11 cellular contexts compared by ENCODE assay signal in the genomic region with DNA sequence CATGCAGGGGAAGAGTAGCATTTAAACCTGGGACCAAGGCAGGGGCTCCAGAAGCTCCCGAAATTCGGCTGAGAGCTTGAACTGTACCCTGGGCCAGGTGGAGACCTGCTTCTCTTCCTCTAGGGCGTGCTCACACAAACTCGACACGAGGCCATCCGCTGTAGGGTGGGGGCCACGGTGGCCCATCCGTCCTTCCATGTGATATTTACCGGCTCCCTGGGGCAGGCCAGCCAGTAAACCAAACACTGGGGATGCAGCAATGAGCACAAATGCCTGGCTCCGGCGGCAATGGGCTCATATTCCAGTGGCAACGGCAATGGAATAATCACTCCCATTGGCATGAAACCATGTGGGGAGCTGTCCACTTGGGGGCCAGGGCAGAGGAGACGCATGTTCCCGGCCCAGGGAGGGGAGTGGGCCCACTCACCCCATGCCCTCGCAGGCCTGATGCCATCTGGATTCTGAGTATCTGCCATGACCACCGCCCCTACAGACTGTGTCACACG. TPM values are rescaled to one million over a fixed set of nuclear protein-coding genes. Genes with fewer than 3 reads are reported as not detected.
DNase-seq lines count a peak whose midpoint lies in the region; ATAC-seq, FAIRE-seq and TF ChIP-seq lines count a peak whose summit lies in the region.
"Had no signal": no experiment of that assay in that cellular context is flagged by ENCODE, and none has a peak within 500 bp of the region (broad histone marks: within the 10 kb centered on the region; RNA-seq: fewer than 3 reads in every experiment).

No MANE protein-coding gene starts in this region.

- ATAC-seq in T-helper 17 cell, result no peak
- no peak for ATAC-seq in naive thymus-derived CD4-positive, alpha-beta T cell
- ATAC-seq: SK-N-SH treated with all-trans-retinoic acid at 6 μM for 48 hours had no signal

- H3K27ac ChIP-seq in endodermal cell (ENCODE audit: low read depth, low read length), result peak overlapping the region; percentile 89
- H3K27ac ChIP-seq in naive thymus-derived CD4-positive, alpha-beta T cell (ENCODE audit: low read depth, low read length), result peak overlapping the region; percentile 47
- H3K27ac ChIP-seq in tibial nerve, result peak overlapping the region; percentile 57 to 92 (median 78)

- H3K36me3 ChIP-seq in endodermal cell (ENCODE audit: control insufficient read depth, insufficient read depth, low read length), result peaks cover 5% of the 10 kb centered on the region
- peaks cover 0 to 65% (median 0%) of the 10 kb centered on the region in 3 experiments for H3K36me3 ChIP-seq in naive thymus-derived CD4-positive, alpha-beta T cell (ENCODE audit: control insufficient read depth in 2 of 3, insufficient read depth in 3 of 3, low read length in 3 of 3)
- H3K36me3 ChIP-seq in tibial nerve, result no peaks in the 10 kb centered on the region
- peaks cover 18% of the 10 kb centered on the region for H3K36me3 ChIP-seq in BE2C

- 81 to 83% methylated on average over 11 to 17 of the region's 17 CpGs for WGBS in endodermal cell (ENCODE audit: insufficient coverage in 1 of 2, insufficient read length in 1 of 2), 2 experiments
- 46 to 55% methylated on average over 9 to 17 of the region's 17 CpGs for WGBS in tibial nerve, 2 donors

- peak overlapping the region; percentile 32 for H3K27ac Mint-ChIP-seq in T-helper 17 cell
- peak overlapping the region; percentile 94 for H3K27ac Mint-ChIP-seq in endodermal cell
- peak overlapping the region in 4 of 9 donors; percentile 6 to 86 (median 68) for H3K27ac Mint-ChIP-seq in naive thymus-derived CD4-positive, alpha-beta T cell

- no peak for TF ChIP-seq CTCF in endodermal cell (conservative IDR thresholded peaks at IDR 0.05)
- no peak for TF ChIP-seq CTCF in tibial nerve (IDR thresholded peaks at IDR 0.05)
- TF ChIP-seq CTCF in BE2C (IDR thresholded peaks at IDR 0.05; ENCODE audit: low read depth, low read length), result no peak

- CTCF ChIA-PET in naive thymus-derived CD4-positive, alpha-beta T cell (lab: Charles Lee), result no interaction called here

- H3K27me3 Mint-ChIP-seq in T-helper 17 cell, result no peaks in the 10 kb centered on the region
- no peaks in the 10 kb centered on the region for H3K27me3 Mint-ChIP-seq in endodermal cell (ENCODE audit: insufficient read depth)
- no peaks in the 10 kb centered on the region for H3K27me3 Mint-ChIP-seq in naive thymus-derived CD4-positive, alpha-beta T cell

- H3K4me3 Mint-ChIP-seq in T-helper 17 cell, result peak overlapping the region; percentile 86
- peak overlapping the region; percentile 48 for H3K4me3 Mint-ChIP-seq in endodermal cell
- peak overlapping the region in 1 of 10 donors; percentile 59 for H3K4me3 Mint-ChIP-seq in naive thymus-derived CD4-positive, alpha-beta T cell

- FAIRE-seq in GM12891 (lab: Jason Lieb, UNC), result no peak

- TF ChIP-seq POLR2A in tibial nerve (IDR thresholded peaks at IDR 0.05) (no peak), GM12891 (IDR thresholded peaks at IDR 0.05; ENCODE audit: low read depth, low read length) (no peak)

- DNase-seq in T-helper 17 cell, result no peak
- no peak for DNase-seq in endodermal cell
- no peak for DNase-seq in naive thymus-derived CD4-positive, alpha-beta T cell
- DNase-seq in tibial nerve (ENCODE audit: low spot score in 2 of 2), result no peak
- DNase-seq in NCI-H2196 (lab: John Stamatoyannopoulos, UW; ENCODE audit: unreplicated experiment), result no peak
- no peak for DNase-seq in GM12891 (ENCODE audit: insufficient read length, low spot score)
- DNase-seq in BE2C, result no peak
- DNase-seq: activated CD8-positive, alpha-beta memory T cell treated with anti-CD3 and anti-CD28 coated beads for 24 hours; central memory CD4-positive, alpha-beta T cell; NCI-H187 treated with DMSO at 0.1 percent for 48 hours had no signal

- peaks cover 2% of the 10 kb centered on the region for H3K36me3 Mint-ChIP-seq in T-helper 17 cell (ENCODE audit: low read depth)
- H3K36me3 Mint-ChIP-seq in endodermal cell (ENCODE audit: low read depth), result peaks cover 18% of the 10 kb centered on the region
- peaks cover 0 to 10% (median 0%) of the 10 kb centered on the region in 5 donors for H3K36me3 Mint-ChIP-seq in naive thymus-derived CD4-positive, alpha-beta T cell

- POLR2A ChIA-PET in naive thymus-derived CD4-positive, alpha-beta T cell (lab: Charles Lee), result no interaction called here

- H3K4me3 ChIP-seq in endodermal cell (ENCODE audit: low read length) (peak overlapping the region; percentile 76), tibial nerve (peak overlapping the region in 1 of 4 donors; percentile 28), BE2C (ENCODE audit: low read depth, low read length) (no peak overlapping the region)
- H3K4me3 ChIP-seq in naive thymus-derived CD4-positive, alpha-beta T cell (ENCODE audit: low read length), result no peak overlapping the region

- no peaks in the 10 kb centered on the region for H3K27me3 ChIP-seq in endodermal cell (ENCODE audit: control insufficient read depth, insufficient read depth, low read length, poor library complexity, severe bottlenecking)
- no peaks in the 10 kb centered on the region for H3K27me3 ChIP-seq in naive thymus-derived CD4-positive, alpha-beta T cell (ENCODE audit: control insufficient read depth in 2 of 2, insufficient read depth in 2 of 2, low read length in 2 of 2)
- no peaks in the 10 kb centered on the region for H3K27me3 ChIP-seq in tibial nerve
- no peaks in the 10 kb centered on the region for H3K27me3 ChIP-seq in BE2C

- H3K4me1 ChIP-seq in endodermal cell (ENCODE audit: control insufficient read depth, insufficient read depth, low read length) (peaks cover 27% of the 10 kb centered on the region), tibial nerve (peaks cover 5 to 99% (median 80%) of the 10 kb centered on the region in 4 donors), BE2C (peaks cover 11% of the 10 kb centered on the region)
- H3K4me1 ChIP-seq in naive thymus-derived CD4-positive, alpha-beta T cell (ENCODE audit: control insufficient read depth in 2 of 2, insufficient read depth in 2 of 2, low read length in 2 of 2), result peaks cover 11 to 25% of the 10 kb centered on the region in 2 donors

- no peak for TF ChIP-seq EP300 in tibial nerve (IDR thresholded peaks at IDR 0.05)

- peak overlapping the region; percentile 53 for H3K9ac ChIP-seq in endodermal cell (ENCODE audit: extremely low read depth, low read length, poor library complexity, severe bottlenecking)

- H3K9me3 Mint-ChIP-seq in endodermal cell, result no peaks in the 10 kb centered on the region
- no peaks in the 10 kb centered on the region for H3K9me3 Mint-ChIP-seq in naive thymus-derived CD4-positive, alpha-beta T cell

- intact Hi-C loops in naive thymus-derived CD4-positive, alpha-beta T cell (cut with micrococcal nuclease), result no loop called here

- H3K9me3 ChIP-seq in T-helper 17 cell (ENCODE audit: control insufficient read depth, low read length, poor library complexity, severe bottlenecking) (no peaks in the 10 kb centered on the region), endodermal cell (ENCODE audit: control insufficient read depth, low read length) (no peaks in the 10 kb centered on the region), tibial nerve (no peaks in the 10 kb centered on the region), BE2C (no peaks in the 10 kb centered on the region)
- H3K9me3 ChIP-seq in naive thymus-derived CD4-positive, alpha-beta T cell (ENCODE audit: control insufficient read depth in 2 of 3, low read length in 3 of 3), result no peaks in the 10 kb centered on the region

- peaks cover 28% of the 10 kb centered on the region for H3K4me1 Mint-ChIP-seq in T-helper 17 cell
- H3K4me1 Mint-ChIP-seq in endodermal cell, result peaks cover 46% of the 10 kb centered on the region
- peaks cover 30 to 54% (median 43%) of the 10 kb centered on the region in 7 donors for H3K4me1 Mint-ChIP-seq in naive thymus-derived CD4-positive, alpha-beta T cell

TF ChIP-seq in GM12891, 5 proteins besides CTCF, POLR2A, EP300 and RAD21 (continues in another document):
- TF ChIP-seq PAX5 (IDR thresholded peaks at IDR 0.05; ENCODE audit: insufficient read depth, low read length, severe bottlenecking), result no peak
- no peak for TF ChIP-seq SPI1 (IDR thresholded peaks at IDR 0.05; ENCODE audit: low read depth, low read length)
- TF ChIP-seq POLR2AphosphoS5 (IDR thresholded peaks at IDR 0.05; ENCODE audit: low read depth, low read length), result no peak

RNA-seq across cellular contexts. Expression of a gene that starts 10.8 kb away (rescaled TPM):
- total RNA-seq in T-helper 17 cell, result 10 to 100 TPM; 51.1 to 56.6 TPM
- total RNA-seq in endodermal cell, result 10 to 100 TPM; 76.8 to 77.0 TPM
- 76.9 TPM for polyA plus RNA-seq in endodermal cell (2013, experiment 1 of 2)
- 77.1 TPM for polyA plus RNA-seq in endodermal cell (2013, experiment 2 of 2)
- total RNA-seq in naive thymus-derived CD4-positive, alpha-beta T cell, result 10 to 100 TPM; 37.1 to 77.0 (median 38.6) TPM
- 10 to 100 TPM; 11.9 to 22.8 TPM for polyA plus RNA-seq in naive thymus-derived CD4-positive, alpha-beta T cell
- 10 to 100 TPM; 35.0 to 64.8 (median 52.9) TPM for total RNA-seq in tibial nerve
- 25.7 TPM for polyA plus RNA-seq in GM12891 (2012; ENCODE audit: low read depth, missing spikeins)
- 132 TPM for polyA plus RNA-seq in BE2C (2012; ENCODE audit: insufficient read depth, insufficient read length, low read depth)

RNA-seq across cellular contexts. Expression of a gene that starts 12.9 kb away (rescaled TPM):
- total RNA-seq in T-helper 17 cell, result 10 to 100 TPM; 25.5 to 33.4 TPM
- 10 to 100 TPM; 70.7 to 76.9 TPM for total RNA-seq in endodermal cell
- polyA plus RNA-seq in endodermal cell (2013, experiment 1 of 2), result 48.1 TPM
- 46.4 TPM for polyA plus RNA-seq in endodermal cell (2013, experiment 2 of 2)
- 10 to 100 TPM; 10.1 to 71.2 (median 14.1) TPM for total RNA-seq in naive thymus-derived CD4-positive, alpha-beta T cell
- polyA plus RNA-seq in naive thymus-derived CD4-positive, alpha-beta T cell, result 1 to 10 TPM; 3.2 to 5.5 TPM
- 10 to 100 TPM in 1 of 4 donors, 1 to 10 TPM in 3; 4.9 to 18.6 (median 8.1) TPM for total RNA-seq in tibial nerve
- polyA plus RNA-seq in GM12891 (2012; ENCODE audit: low read depth, missing spikeins), result 21.8 TPM
- polyA plus RNA-seq in BE2C (2012; ENCODE audit: insufficient read depth, insufficient read length, low read depth), result 12.6 TPM

RNA-seq across cellular contexts. Expression of a gene that starts 46.2 kb away (rescaled TPM):
- 10 to 100 TPM; 13.0 to 15.1 TPM for total RNA-seq in T-helper 17 cell
- total RNA-seq in endodermal cell, result 10 to 100 TPM; 51.5 to 55.9 TPM
- 32.8 TPM for polyA plus RNA-seq in endodermal cell (2013, experiment 1 of 2)
- polyA plus RNA-seq in endodermal cell (2013, experiment 2 of 2), result 30.6 TPM
- total RNA-seq in naive thymus-derived CD4-positive, alpha-beta T cell, result 10 to 100 TPM in 4 of 5 experiments, 1 to 10 TPM in 1; 9.5 to 24.4 (median 20.0) TPM
- 1 to 10 TPM; 4.0 to 6.7 TPM for polyA plus RNA-seq in naive thymus-derived CD4-positive, alpha-beta T cell
- total RNA-seq in tibial nerve, result 10 to 100 TPM in 1 of 4 donors, 1 to 10 TPM in 3; 2.2 to 13.2 (median 6.6) TPM
- polyA plus RNA-seq in GM12891 (2012; ENCODE audit: low read depth, missing spikeins), result 14.6 TPM
- polyA plus RNA-seq in BE2C (2012; ENCODE audit: insufficient read depth, insufficient read length, low read depth), result 43.6 TPM

RNA-seq across cellular contexts. Expression of a gene that starts 50.9 kb away (rescaled TPM):
- 1 to 10 TPM; 1.9 to 3.3 TPM for total RNA-seq in T-helper 17 cell
- 10 to 100 TPM; 12.7 to 13.3 TPM for total RNA-seq in endodermal cell
- polyA plus RNA-seq in endodermal cell (2013, experiment 1 of 2), result 10.3 TPM
- polyA plus RNA-seq in endodermal cell (2013, experiment 2 of 2), result 9.6 TPM
- total RNA-seq in naive thymus-derived CD4-positive, alpha-beta T cell, result 10 to 100 TPM in 1 of 5 experiments, 1 to 10 TPM in 4; 2.6 to 11.8 (median 4.5) TPM
- polyA plus RNA-seq in naive thymus-derived CD4-positive, alpha-beta T cell, result 1 to 10 TPM; 2.4 to 4.9 TPM
- 1 to 10 TPM in 3 of 4 donors, not detected in 1; 3.1 to 6.0 (median 4.8) TPM for total RNA-seq in tibial nerve
- 6.7 TPM for polyA plus RNA-seq in GM12891 (2012; ENCODE audit: low read depth, missing spikeins)
- 1.5 TPM for polyA plus RNA-seq in BE2C (2012; ENCODE audit: insufficient read depth, insufficient read length, low read depth)
